Comparison of ENCODE assay signal across 8 cellular contexts in genomic region chr7:107564553-107565298, GRCh38. TPM values are rescaled to one million over a fixed set of nuclear protein-coding genes. Genes with fewer than 3 reads are reported as not detected.
A peak's percentile ranks its signal among the peaks of the same experiment; 100 is the strongest.
DNase-seq lines count a peak whose midpoint lies in the region; ATAC-seq and TF ChIP-seq lines count a peak whose summit lies in the region.

No MANE protein-coding gene starts in this region.

- peaks cover 25% of the 10 kb centered on the region for H3K4me1 ChIP-seq in smooth muscle cell (ENCODE audit: low read depth)

- H3K27ac Mint-ChIP-seq in activated naive CD4-positive, alpha-beta T cell treated with anti-CD3 and anti-CD28 coated beads, Interleukin-2, amount 10 ng/mL, durations not matched to agents 7 days and 5 days: peak overlapping the region; percentile 96
- peak overlapping the region; percentile 90 for H3K27ac Mint-ChIP-seq in activated CD4-positive, alpha-beta memory T cell treated with anti-CD3 and anti-CD28 coated beads for 36 hours

- H3K4me3 ChIP-seq in smooth muscle cell: peak overlapping the region; percentile 79

- peaks cover 4% of the 10 kb centered on the region for H3K36me3 ChIP-seq in smooth muscle cell (ENCODE audit: low read depth)

- H3K4me2 ChIP-seq in smooth muscle cell: peak overlapping the region; percentile 92

- no peaks in the 10 kb centered on the region for H3K27me3 ChIP-seq in smooth muscle cell (ENCODE audit: low read depth)

- no peaks in the 10 kb centered on the region for H3F3A ChIP-seq in smooth muscle cell (ENCODE audit: low read depth)

- peaks cover 14% of the 10 kb centered on the region for H3K36me3 Mint-ChIP-seq in activated naive CD4-positive, alpha-beta T cell treated with anti-CD3 and anti-CD28 coated beads, Interleukin-2, amount 10 ng/mL, durations not matched to agents 7 days and 5 days
- H3K36me3 Mint-ChIP-seq in activated CD4-positive, alpha-beta memory T cell treated with anti-CD3 and anti-CD28 coated beads for 36 hours: peaks cover 7% of the 10 kb centered on the region

- TF ChIP-seq POLR2A in erythroblast (IDR thresholded peaks at IDR 0.05; ENCODE audit: low read length): no peak

- peaks cover 43% of the 10 kb centered on the region for H3K79me2 ChIP-seq in smooth muscle cell (ENCODE audit: low read depth)

- H3K9ac ChIP-seq in smooth muscle cell (ENCODE audit: low read depth): peak overlapping the region; percentile 95

- no peak for TF ChIP-seq CTCF in smooth muscle cell (IDR thresholded peaks at IDR 0.05; ENCODE audit: borderline replicate concordance, insufficient read depth, poor library complexity, severe bottlenecking)

- H3K27ac ChIP-seq in smooth muscle cell (ENCODE audit: low read depth): peak overlapping the region; percentile 84

- peak overlapping the region; percentile 84 for H2AFZ ChIP-seq in smooth muscle cell (ENCODE audit: low read depth)

- CTCF ChIA-PET in activated naive CD4-positive, alpha-beta T cell treated with anti-CD3 and anti-CD28 coated beads, Interleukin-2, amount 10 ng/mL, durations not matched to agents 7 days and 5 days (lab: Charles Lee): interaction anchor here (1.0 to 1.5 kb wide), 3 partner anchors 11 to 178 kb away, joined by 3 to 4 read pairs (median 4); partner anchors contain the start of gene SLC26A4
- CTCF ChIA-PET in activated CD4-positive, alpha-beta memory T cell treated with anti-CD3 and anti-CD28 coated beads for 36 hours (lab: Charles Lee): interaction anchor here (1.1 to 2.1 kb wide), 8 partner anchors 12 to 418 kb away, joined by 3 to 11 read pairs (median 4); partner anchors contain the start of gene CBLL1

- intact Hi-C loops in activated CD4-positive, alpha-beta memory T cell treated with anti-CD3 and anti-CD28 coated beads for 36 hours (cut with micrococcal nuclease): loop anchor here (1.0 to 5.0 kb wide), 7 partner anchors 16 to 697 kb away; partner anchors contain the start of genes BCAP29, DLD, PIK3CG and SLC26A4

- H4K20me1 ChIP-seq in smooth muscle cell (ENCODE audit: low read depth): peaks cover 4% of the 10 kb centered on the region

- H3K4me3 Mint-ChIP-seq in activated naive CD4-positive, alpha-beta T cell treated with anti-CD3 and anti-CD28 coated beads, Interleukin-2, amount 10 ng/mL, durations not matched to agents 7 days and 5 days: peak overlapping the region; percentile 73
- peak overlapping the region; percentile 92 for H3K4me3 Mint-ChIP-seq in activated CD4-positive, alpha-beta memory T cell treated with anti-CD3 and anti-CD28 coated beads for 36 hours

- DNase-seq in activated naive CD4-positive, alpha-beta T cell treated with anti-CD3 and anti-CD28 coated beads, Interleukin-2, amount 10 ng/mL, durations not matched to agents 7 days and 5 days: no peak
- DNase-seq in activated naive CD4-positive, alpha-beta T cell (lab: John Stamatoyannopoulos, UW): no peak
- no peak for DNase-seq in activated CD4-positive, alpha-beta memory T cell treated with anti-CD3 and anti-CD28 coated beads for 36 hours
- DNase-seq in hepatic stellate cell (ENCODE audit: low spot score) (peak; percentile 59), smooth muscle cell (lab: John Stamatoyannopoulos, UW; ENCODE audit: unreplicated experiment) (no peak), erythroblast (lab: John Stamatoyannopoulos, UW) (no peak), hippocampal formation (lab: John Stamatoyannopoulos, UW) (no peak)

- ATAC-seq in GM21360 (IDR thresholded peaks at IDR 0.05; ENCODE audit: unreplicated experiment): no peak

- POLR2A ChIA-PET in activated CD4-positive, alpha-beta memory T cell treated with anti-CD3 and anti-CD28 coated beads for 36 hours (lab: Charles Lee): interaction anchor here (1.7 to 2.1 kb wide), 3 partner anchors 15 to 395 kb away, joined by 8 to 14 read pairs (median 9); partner anchors contain the start of genes CBLL1 and HBP1

- H3K4me1 Mint-ChIP-seq in activated naive CD4-positive, alpha-beta T cell treated with anti-CD3 and anti-CD28 coated beads, Interleukin-2, amount 10 ng/mL, durations not matched to agents 7 days and 5 days: peaks cover 49% of the 10 kb centered on the region
- peaks cover 50% of the 10 kb centered on the region for H3K4me1 Mint-ChIP-seq in activated CD4-positive, alpha-beta memory T cell treated with anti-CD3 and anti-CD28 coated beads for 36 hours (ENCODE audit: low read depth)

- H3K9me3 ChIP-seq in smooth muscle cell (replicated peaks; ENCODE audit: low read depth): no peaks in the 10 kb centered on the region

- no peaks in the 10 kb centered on the region for H3K27me3 Mint-ChIP-seq in activated naive CD4-positive, alpha-beta T cell treated with anti-CD3 and anti-CD28 coated beads, Interleukin-2, amount 10 ng/mL, durations not matched to agents 7 days and 5 days
- H3K27me3 Mint-ChIP-seq in activated CD4-positive, alpha-beta memory T cell treated with anti-CD3 and anti-CD28 coated beads for 36 hours: no peaks in the 10 kb centered on the region

- WGBS in smooth muscle cell (ENCODE audit: low lambda C conversion rate): 39% methylated on average over 9 of the region's 9 CpGs

- no peaks in the 10 kb centered on the region for H3K9me3 Mint-ChIP-seq in activated naive CD4-positive, alpha-beta T cell treated with anti-CD3 and anti-CD28 coated beads, Interleukin-2, amount 10 ng/mL, durations not matched to agents 7 days and 5 days
- no peaks in the 10 kb centered on the region for H3K9me3 Mint-ChIP-seq in activated CD4-positive, alpha-beta memory T cell treated with anti-CD3 and anti-CD28 coated beads for 36 hours

RNA-seq across cellular contexts. Expression of gene DUS4L, which starts 1.0 kb away (rescaled TPM):
- 10 to 100 TPM; 11.8 to 12.4 TPM for total RNA-seq in activated CD4-positive, alpha-beta memory T cell treated with anti-CD3 and anti-CD28 coated beads for 36 hours
- total RNA-seq in smooth muscle cell: 12.0 and 14.0 TPM in 2 replicates
- 5.1 and 5.8 TPM in 2 replicates for polyA plus RNA-seq in smooth muscle cell

RNA-seq across cellular contexts. Expression of gene COG5, which starts 1.0 kb away (rescaled TPM):
- total RNA-seq in activated CD4-positive, alpha-beta memory T cell treated with anti-CD3 and anti-CD28 coated beads for 36 hours: 10 to 100 TPM; 38.9 to 40.7 TPM
- 44.3 and 71.3 TPM in 2 replicates for total RNA-seq in smooth muscle cell
- 18.4 and 24.3 TPM in 2 replicates for polyA plus RNA-seq in smooth muscle cell

RNA-seq across cellular contexts. Expression of gene BCAP29, which starts 15.3 kb away (rescaled TPM):
- total RNA-seq in activated CD4-positive, alpha-beta memory T cell treated with anti-CD3 and anti-CD28 coated beads for 36 hours: 10 to 100 TPM; 42.3 to 42.9 TPM
- 135 and 163 TPM in 2 replicates for total RNA-seq in smooth muscle cell
- polyA plus RNA-seq in smooth muscle cell: 36.3 and 39.2 TPM in 2 replicates
